Comparison of ENCODE assay signal across 8 cellular contexts in genomic region chr3:124834723-124835718, GRCh38. TPM values are rescaled to one million over a fixed set of nuclear protein-coding genes. Genes with fewer than 3 reads are reported as not detected.
DNase-seq lines count a peak whose midpoint lies in the region; ATAC-seq and TF ChIP-seq lines count a peak whose summit lies in the region.

No MANE protein-coding gene starts in this region.

- H3K9me3 Mint-ChIP-seq in T-cell, result no peaks in the 10 kb centered on the region

- peak; percentile 63 for DNase-seq in GDM1 (lab: John Stamatoyannopoulos, UW)
- peak; percentile 64 for DNase-seq in H7
- peak; percentile 95 for DNase-seq in M059J (ENCODE audit: low read depth)
- DNase-seq in T-cell, result peak; percentile 6 to 62 (median 38)
- peak; percentile 91 for DNase-seq in astrocyte of the cerebellum (ENCODE audit: low read depth)
- peak; percentile 97 for DNase-seq in iris pigment epithelial cell (ENCODE audit: low read depth)
- DNase-seq in stimulated activated CD4-positive, alpha-beta T cell treated with anti-CD3 and anti-CD28 coated beads, Interleukin-4, amount 100 ng/mL, for 24 hours, result peak; percentile 41
- DNase-seq in hippocampal formation (lab: John Stamatoyannopoulos, UW), result no peak

- TF ChIP-seq CTCF in astrocyte of the cerebellum (IDR thresholded peaks at IDR 0.05; ENCODE audit: low read depth, low read length, missing control alignments), result no peak

- peaks cover 21% of the 10 kb centered on the region for H3K36me3 ChIP-seq in H7 (replicated peaks; ENCODE audit: control insufficient read depth, insufficient read depth, low read length)

- H3K4me3 Mint-ChIP-seq in T-cell, result peak overlapping the region; percentile 79 to 85 (median 81)

- POLR2A ChIA-PET in T-cell (lab: Charles Lee), result no interaction called here

- no peak overlapping the region for H3K4me3 ChIP-seq in H7 (ENCODE audit: insufficient read depth, low read depth, low read length)
- no peak overlapping the region for H3K4me3 ChIP-seq in astrocyte of the cerebellum (ENCODE audit: low read depth, low read length)

- H3K4me1 Mint-ChIP-seq in T-cell, result peaks cover 22 to 30% (median 24%) of the 10 kb centered on the region in 3 donors

- no peaks in the 10 kb centered on the region for H3K36me3 Mint-ChIP-seq in T-cell

- H3K27me3 ChIP-seq in H7 (ENCODE audit: control insufficient read depth, insufficient read depth, low read length), result no peaks in the 10 kb centered on the region

- peaks cover 19 to 27% of the 10 kb centered on the region in 2 donors for H3K27me3 Mint-ChIP-seq in T-cell

- H3K27ac Mint-ChIP-seq in T-cell, result peak overlapping the region; percentile 85 to 90

- peak; percentile 91 to 93 (median 91) for ATAC-seq in T-cell (replicated peaks in 1 of 4)

- in situ Hi-C loops in astrocyte of the cerebellum (cut with HindIII; ENCODE audit: low sequenced_read_pairs), result no loop called here

- CTCF ChIA-PET in T-cell (lab: Charles Lee), result interaction anchor here in 1 of 2 donors (1.1 kb wide), 1 partner anchor 74 kb away, joined by 4 read pairs; no protein-coding TSS in a partner anchor

RNA-seq across cellular contexts. Expression of gene ITGB5, which starts 52.1 kb away (rescaled TPM):
- total RNA-seq in H7 (2014; rRNA removed; shearing (Covaris generic)), result 377 and 459 TPM in 2 replicates
- 182 and 224 TPM in 2 replicates for total RNA-seq in M059J (2014; rRNA removed; shearing (Covaris generic))
- 1 to 10 TPM; 1.2 to 2.5 (median 1.7) TPM for total RNA-seq in T-cell

Comparison
In these comparisons a context has a peak if more than half of its experiments do, and no peak if none do; other contexts are left out.
1. DNase-seq: peak in GDM1 (single experiment), H7 (single experiment), M059J (single experiment), T-cell (34 of 34), astrocyte of the cerebellum (single experiment), iris pigment epithelial cell (single experiment) and stimulated activated CD4-positive, alpha-beta T cell treated with anti-CD3 and anti-CD28 coated beads, Interleukin-4, amount 100 ng/mL, for 24 hours (single experiment); none in hippocampal formation (0 of 2).
2. RNA of gene ITGB5, which starts 52.1 kb away (total RNA-seq): 377 to 459 TPM in H7 and 182 to 224 TPM in M059J; 1.2 to 2.5 TPM in T-cell; every median in the first group is over 10 times any median in the second.